Comparison of ENCODE assay signal across 8 cellular contexts in genomic region chr21:45974073-45975016, GRCh38. TPM values are rescaled to one million over a fixed set of nuclear protein-coding genes. Genes with fewer than 3 reads are reported as not detected.
DNase-seq lines count a peak whose midpoint lies in the region; ATAC-seq and TF ChIP-seq lines count a peak whose summit lies in the region.

No MANE protein-coding gene starts in this region.

- no peaks in the 10 kb centered on the region for H3K9me3 Mint-ChIP-seq in activated naive CD4-positive, alpha-beta T cell treated with anti-CD3 and anti-CD28 coated beads, Interleukin-2, amount 50 U/mL, for 24 hours

- H2AFZ ChIP-seq in DND-41 (ENCODE audit: low read depth, low read length) = peak overlapping the region; percentile 95

- peak overlapping the region; percentile 82 for H3K27ac ChIP-seq in DND-41 (ENCODE audit: low read length)

- no peaks in the 10 kb centered on the region for H3K36me3 Mint-ChIP-seq in activated naive CD4-positive, alpha-beta T cell treated with anti-CD3 and anti-CD28 coated beads, Interleukin-2, amount 50 U/mL, for 24 hours

- peak overlapping the region; percentile 88 for H3K9ac ChIP-seq in DND-41 (ENCODE audit: low read depth, low read length)

- H4K20me1 ChIP-seq in DND-41 (ENCODE audit: insufficient read depth, low read length) = no peaks in the 10 kb centered on the region

- H3K27ac Mint-ChIP-seq in activated naive CD4-positive, alpha-beta T cell treated with anti-CD3 and anti-CD28 coated beads, Interleukin-2, amount 50 U/mL, for 24 hours = no peak overlapping the region

- no peaks in the 10 kb centered on the region for H3K36me3 ChIP-seq in DND-41 (ENCODE audit: insufficient read depth, low read length)

- H3K79me2 ChIP-seq in DND-41 (ENCODE audit: insufficient read depth, low read length) = no peaks in the 10 kb centered on the region

- peaks cover 12% of the 10 kb centered on the region for H3K4me1 Mint-ChIP-seq in activated naive CD4-positive, alpha-beta T cell treated with anti-CD3 and anti-CD28 coated beads, Interleukin-2, amount 50 U/mL, for 24 hours

- no peaks in the 10 kb centered on the region for H3K27me3 ChIP-seq in DND-41 (ENCODE audit: insufficient read depth, low read length, poor library complexity)

- H3K4me3 Mint-ChIP-seq in activated naive CD4-positive, alpha-beta T cell treated with anti-CD3 and anti-CD28 coated beads, Interleukin-2, amount 50 U/mL, for 24 hours = peak overlapping the region; percentile 93

- ATAC-seq in DND-41 (ENCODE audit: insufficient read depth, low read depth) (peak; percentile 56), HG03354 (IDR thresholded peaks at IDR 0.05; ENCODE audit: poor library complexity, severe bottlenecking, unreplicated experiment) (peak; percentile 21), Right ventricle myocardium superior (ENCODE audit: poor library complexity) (peak; percentile 14), omental fat pad (ENCODE audit: low FRiP score) (peak; percentile 38), GM18861 (IDR thresholded peaks at IDR 0.05; ENCODE audit: unreplicated experiment) (no peak)

- TF ChIP-seq CTCF in DND-41 (IDR thresholded peaks at IDR 0.05; ENCODE audit: borderline replicate concordance, extremely low read depth, low read length, poor library complexity, severe bottlenecking) (no peak), omental fat pad (IDR thresholded peaks at IDR 0.05) (no peak)

- H3K4me1 ChIP-seq in DND-41 (ENCODE audit: insufficient read depth, low read length) = peaks cover 22% of the 10 kb centered on the region

- H3K4me2 ChIP-seq in DND-41 (ENCODE audit: insufficient read depth, low read length) = peak overlapping the region; percentile 92

- peak overlapping the region; percentile 37 to 70; a peak in 3 of 4 replicates for H3K4me3 ChIP-seq in DND-41 (ENCODE audit: low read depth in 1 of 2, low read length in 2 of 2)

- H3K27me3 Mint-ChIP-seq in activated naive CD4-positive, alpha-beta T cell treated with anti-CD3 and anti-CD28 coated beads, Interleukin-2, amount 50 U/mL, for 24 hours = peaks cover 2% of the 10 kb centered on the region

- no peak for DNase-seq in DND-41
- DNase-seq in Right ventricle myocardium superior = peak; percentile 76
- DNase-seq in omental fat pad (ENCODE audit: low spot score) = no peak
- DNase-seq in SW 1271 (lab: John Stamatoyannopoulos, UW) = no peak
- DNase-seq in NK-92 treated with Interleukin-12 subunit alpha and Interleukin-12 subunit beta, amount 100 ng/mL, for 24 hours (lab: John Stamatoyannopoulos, UW) = no peak

- H3K9me3 ChIP-seq in DND-41 (ENCODE audit: insufficient read depth, low read length, severe bottlenecking) = no peaks in the 10 kb centered on the region

- intact Hi-C loops in Right ventricle myocardium superior (cut with DNase I) = no loop called here

RNA-seq across cellular contexts. Expression of gene COL6A1, which starts 7.2 kb away (rescaled TPM):
- total RNA-seq in Right ventricle myocardium superior = 173 TPM
- 1,000 to 10,000 TPM in 1 of 4 donors, 100 to 1,000 TPM in 3; 410 to 1,024 (median 521) TPM for total RNA-seq in omental fat pad
